ENCODE assay signal across 8 cellular contexts in the genomic region with DNA sequence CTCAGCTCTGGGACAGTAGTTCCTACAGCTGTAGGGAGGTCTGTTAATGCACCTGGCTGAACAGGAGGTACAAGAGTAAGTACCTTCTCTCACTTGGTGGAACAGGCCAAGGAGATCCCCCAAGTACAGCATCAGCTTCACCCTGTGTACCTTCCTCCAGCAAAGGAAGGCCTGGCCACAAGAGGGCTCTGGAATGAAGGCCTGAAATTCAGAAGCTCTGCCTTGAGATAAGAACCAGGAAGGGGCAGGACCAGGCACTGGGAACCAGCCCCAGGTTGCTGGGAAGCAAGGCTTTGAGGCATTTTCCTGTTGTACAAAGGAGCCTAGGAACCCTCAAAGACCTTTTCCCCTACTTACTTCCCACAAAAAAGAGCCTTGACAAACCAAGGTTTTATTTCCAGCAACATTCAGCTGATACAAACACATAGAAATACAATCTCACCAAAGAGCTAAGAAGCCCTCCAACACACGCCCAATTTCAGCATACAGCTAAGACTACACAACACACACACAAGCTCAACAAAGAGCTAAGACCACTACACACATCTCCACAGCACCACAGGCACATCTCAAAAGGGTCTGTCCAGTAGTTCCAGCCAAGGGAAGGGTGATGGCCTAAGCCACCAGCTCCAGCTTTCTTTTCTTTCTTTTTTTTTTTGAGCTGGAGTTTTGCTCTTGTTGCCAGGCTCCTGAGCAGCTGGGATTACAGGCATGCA. TPM values are rescaled to one million over a fixed set of nuclear protein-coding genes. Genes with fewer than 3 reads are reported as not detected.
DNase-seq lines count a peak whose midpoint lies in the region; ATAC-seq, FAIRE-seq and TF ChIP-seq lines count a peak whose summit lies in the region.

No MANE protein-coding gene starts in this region.

- H3K36me3 ChIP-seq in thyroid gland = peaks cover 13 to 26% of the 10 kb centered on the region in 2 donors

- TF ChIP-seq CTCF in A549 (IDR thresholded peaks at IDR 0.05) (peak; percentile 59), thyroid gland (IDR thresholded peaks at IDR 0.05) (peak in 5 of 6 experiments; percentile 23 to 65 (median 46))

- ATAC-seq in A549 (peak; percentile 88 to 92), esophagus mucosa (peak; percentile 52), naive B cell (ENCODE audit: low read depth in 2 of 2) (peak; percentile 91 to 94), GM18519 (IDR thresholded peaks at IDR 0.05; ENCODE audit: low FRiP score, unreplicated experiment) (no peak)

- peak overlapping the region in 4 of 6 donors; percentile 5 to 71 (median 60) for H3K27ac Mint-ChIP-seq in naive B cell

- H3K4me1 ChIP-seq in A549 (peaks cover 28% of the 10 kb centered on the region), thyroid gland (peaks cover 16 to 26% of the 10 kb centered on the region in 2 donors)

- peak; percentile 67 to 69 for TF ChIP-seq RAD21 in A549 (conservative IDR thresholded peaks at IDR 0.05 in 1 of 2, IDR thresholded peaks at IDR 0.05 in 1 of 2)

- no peak for TF ChIP-seq POLR2A in A549 (IDR thresholded peaks at IDR 0.05; ENCODE audit: low read length)
- TF ChIP-seq POLR2A in GM12891 (IDR thresholded peaks at IDR 0.05; ENCODE audit: low read depth, low read length) = no peak
- TF ChIP-seq POLR2A in thyroid gland (IDR thresholded peaks at IDR 0.05) = no peak

- no peaks in the 10 kb centered on the region for H3K27me3 ChIP-seq in thyroid gland

- peaks cover 5 to 10% (median 5%) of the 10 kb centered on the region in 3 donors for H3K4me1 Mint-ChIP-seq in naive B cell

- no peak for TF ChIP-seq EP300 in A549 (IDR thresholded peaks at IDR 0.05)

- H3K4me2 ChIP-seq in A549 = no peak overlapping the region

- CTCF ChIA-PET in A549 (lab: Yijun Ruan, JAX) = interaction anchor here (0.6 to 11.1 kb wide), 30 partner anchors 8 to 195 kb away, joined by 3 to 176 read pairs (median 4); partner anchors contain the start of genes F11R, KLHDC9, TSTD1 and USF1

- POLR2A ChIA-PET in A549 (lab: Yijun Ruan, JAX) = interaction anchor here (0.5 to 2.7 kb wide), 6 partner anchors 16 to 135 kb away, joined by 4 to 16 read pairs (median 8); partner anchors contain the start of genes DEDD, F11R and USF1

- DNase-seq in A549 (ENCODE audit: low read depth in 1 of 2, low spot score in 1 of 2) (peak; percentile 80 to 86), GM12891 (ENCODE audit: insufficient read length, low spot score) (peak; percentile 42), NCI-H460 (ENCODE audit: extremely low read depth, low read depth) (peak; percentile 60), activated T-cell treated with anti-CD3 and anti-CD28 coated beads for 24 hours (ENCODE audit: low read depth) (peak; percentile 37), naive B cell (peak; percentile 25), thyroid gland (peak; percentile 64 to 66)

- H3K36me3 Mint-ChIP-seq in naive B cell = peaks cover 5 to 8% of the 10 kb centered on the region in 2 donors

- H3K27ac ChIP-seq in A549 = peak overlapping the region; percentile 28 to 77; a peak in 4 of 6 replicates
- peak overlapping the region in 2 of 3 donors; percentile 36 to 38 for H3K27ac ChIP-seq in thyroid gland

- H3K9me3 ChIP-seq in A549 = no peaks in the 10 kb centered on the region
- no peaks in the 10 kb centered on the region for H3K9me3 ChIP-seq in thyroid gland

- 94% methylated on average over 1 of the region's 1 CpG for WGBS in A549 (ENCODE audit: missing lambda C conversion rate)
- WGBS in thyroid gland, 2 donors = 67 to 88% methylated on average over 1 of the region's 1 CpG

- H3K4me3 Mint-ChIP-seq in naive B cell = no peak overlapping the region

- FAIRE-seq in A549 (lab: Jason Lieb, UNC) = no peak
- FAIRE-seq in GM12891 (lab: Jason Lieb, UNC) = peak; percentile 52

- no peak overlapping the region for H3K4me3 ChIP-seq in A549
- no peak overlapping the region for H3K4me3 ChIP-seq in thyroid gland (replicated peaks in 1 of 3)

- H3K9me3 Mint-ChIP-seq in naive B cell = no peaks in the 10 kb centered on the region

- intact Hi-C loops in thyroid gland (cut with DNase I) = loop anchor here (5.0 kb wide), 1 partner anchor 100 kb away; the partner anchor contains the start of gene KLHDC9

- H3K27me3 Mint-ChIP-seq in naive B cell = no peaks in the 10 kb centered on the region

TF ChIP-seq in A549, 52 proteins besides CTCF, POLR2A, EP300 and RAD21:
- TF ChIP-seq CHD2 (IDR thresholded peaks at IDR 0.05; ENCODE audit: low read length, partially characterized antibody) = no peak
- peak; percentile 78 for TF ChIP-seq SMC3 (IDR thresholded peaks at IDR 0.05)
- no peak for TF ChIP-seq MAZ (IDR thresholded peaks at IDR 0.05; ENCODE audit: borderline replicate concordance, low read depth, low read length)
- no peak for TF ChIP-seq ESRRA (IDR thresholded peaks at IDR 0.05; ENCODE audit: borderline replicate concordance, low read length)

TF ChIP-seq in GM12891, 5 proteins besides CTCF, POLR2A, EP300 and RAD21:
- TF ChIP-seq PAX5 (IDR thresholded peaks at IDR 0.05; ENCODE audit: insufficient read depth, low read length, severe bottlenecking) = no peak
- 0 out of 2 replicates have a peak, but pooled peaks have one; percentile 20 for TF ChIP-seq POU2F2 (IDR thresholded peaks at IDR 0.05; ENCODE audit: low read depth, low read length)

RNA-seq across cellular contexts. Expression of gene F11R, which starts 23.5 kb away (rescaled TPM):
- polyA plus RNA-seq in A549 (2011; rRNA removed) = 62.0 and 71.0 TPM in 2 replicates
- 20.9 and 27.4 TPM in 2 replicates for polyA plus RNA-seq in A549 (2012; cell fraction: cytosol; rRNA removed)
- 21.1 and 21.8 TPM in 2 replicates for polyA plus RNA-seq in A549 (2012; cell fraction: nucleus; rRNA removed)
- 28.3 to 30.3 TPM (median 29.7 TPM) in 3 replicates for polyA plus RNA-seq in A549 (2017; fragmentation: RNase III; extraction: RNeasy Plus Mini Kit Qiagen cat#74134 plus additional on column Dnase treatment)
- polyA minus RNA-seq in A549 (2011; rRNA and poly(A)+ RNA removed) = 93.5 and 114 TPM in 2 replicates
- 27.8 TPM for polyA plus RNA-seq in GM12891 (2012; ENCODE audit: low read depth, missing spikeins)
- total RNA-seq in NCI-H460 (2014; rRNA removed; shearing (Covaris generic)) = 20.7 and 23.7 TPM in 2 replicates
- polyA plus RNA-seq in NCI-H460 (2014; cell fraction: nucleus; rRNA removed) = 12.4 and 29.5 TPM in 2 replicates
- 137 TPM for total RNA-seq in esophagus mucosa
- 1 to 10 TPM; 5.2 to 9.2 (median 6.7) TPM for polyA plus RNA-seq in naive B cell (ENCODE audit: low read depth in 6 of 6)
- total RNA-seq in thyroid gland = 100 to 1,000 TPM in 2 of 4 donors, 10 to 100 TPM in 2; 80.8 to 122 (median 98.3) TPM

RNA-seq across cellular contexts. Expression of gene TSTD1, which starts 41.3 kb away (rescaled TPM):
- polyA plus RNA-seq in A549 (2011; rRNA removed) (not detected in 2 replicates), A549 (2017; fragmentation: RNase III; extraction: RNeasy Plus Mini Kit Qiagen cat#74134 plus additional on column Dnase treatment) (0.17 to 0.21 TPM (median 0.20 TPM) in 3 replicates), naive B cell (ENCODE audit: low read depth in 6 of 6) (100 to 1,000 TPM; 477 to 790 (median 657) TPM)
- 0.09 and 0.15 TPM in 2 replicates for polyA plus RNA-seq in A549 (2012; cell fraction: cytosol; rRNA removed)
- 0.65 and 2.0 TPM in 2 replicates for polyA plus RNA-seq in A549 (2012; cell fraction: nucleus; rRNA removed)
- 1.2 TPM in 1 of 2 replicates, not detected in the other for polyA minus RNA-seq in A549 (2011; rRNA and poly(A)+ RNA removed)
- 157 TPM for polyA plus RNA-seq in GM12891 (2012; ENCODE audit: low read depth, missing spikeins)
- 29.8 and 37.6 TPM in 2 replicates for total RNA-seq in NCI-H460 (2014; rRNA removed; shearing (Covaris generic))
- 16.8 and 43.8 TPM in 2 replicates for polyA plus RNA-seq in NCI-H460 (2014; cell fraction: nucleus; rRNA removed)
- total RNA-seq in esophagus mucosa (67.9 TPM), thyroid gland (100 to 1,000 TPM; 256 to 466 (median 320) TPM)

RNA-seq across cellular contexts. Expression of gene ITLN2, which starts 42.9 kb away (rescaled TPM):
- polyA plus RNA-seq in A549 (2011; rRNA removed) = 0.13 and 0.30 TPM in 2 replicates
- 0.17 and 0.30 TPM in 2 replicates for polyA plus RNA-seq in A549 (2012; cell fraction: cytosol; rRNA removed)
- polyA plus RNA-seq in A549 (2012; cell fraction: nucleus; rRNA removed) = 0.12 TPM in 1 of 2 replicates, not detected in the other
- polyA plus RNA-seq in A549 (2017; fragmentation: RNase III; extraction: RNeasy Plus Mini Kit Qiagen cat#74134 plus additional on column Dnase treatment) = 0.22 TPM in 1 of 3 replicates, not detected in the others
- 1.0 TPM in 1 of 2 replicates, not detected in the other for polyA minus RNA-seq in A549 (2011; rRNA and poly(A)+ RNA removed)
- not detected for polyA plus RNA-seq in GM12891 (2012; ENCODE audit: low read depth, missing spikeins)
- total RNA-seq in NCI-H460 (2014; rRNA removed; shearing (Covaris generic)) = not detected in 2 replicates
- not detected in 2 replicates for polyA plus RNA-seq in NCI-H460 (2014; cell fraction: nucleus; rRNA removed)
- total RNA-seq in esophagus mucosa = 0.16 TPM
- polyA plus RNA-seq in naive B cell (ENCODE audit: low read depth in 6 of 6) = not detected
- total RNA-seq in thyroid gland = not detected

RNA-seq across cellular contexts. Expression of gene USF1, which starts 48.3 kb away (rescaled TPM):
- 35.5 and 43.5 TPM in 2 replicates for polyA plus RNA-seq in A549 (2011; rRNA removed)
- 38.1 and 42.1 TPM in 2 replicates for polyA plus RNA-seq in A549 (2012; cell fraction: cytosol; rRNA removed)
- polyA plus RNA-seq in A549 (2012; cell fraction: nucleus; rRNA removed) = 126 and 147 TPM in 2 replicates
- polyA plus RNA-seq in A549 (2017; fragmentation: RNase III; extraction: RNeasy Plus Mini Kit Qiagen cat#74134 plus additional on column Dnase treatment) = 49.2 to 60.5 TPM (median 57.4 TPM) in 3 replicates
- polyA minus RNA-seq in A549 (2011; rRNA and poly(A)+ RNA removed) = 108 and 137 TPM in 2 replicates
- polyA plus RNA-seq in GM12891 (2012; ENCODE audit: low read depth, missing spikeins) = 47.6 TPM
- 49.2 and 51.2 TPM in 2 replicates for total RNA-seq in NCI-H460 (2014; rRNA removed; shearing (Covaris generic))
- polyA plus RNA-seq in NCI-H460 (2014; cell fraction: nucleus; rRNA removed) = 109 and 173 TPM in 2 replicates
- total RNA-seq in esophagus mucosa = 25.2 TPM
- polyA plus RNA-seq in naive B cell (ENCODE audit: low read depth in 6 of 6) = 10 to 100 TPM in 3 of 6 donors, 1 to 10 TPM in 3; 4.4 to 23.9 (median 9.7) TPM
- total RNA-seq in thyroid gland = 10 to 100 TPM; 56.0 to 71.0 (median 70.3) TPM

Comparison
In these comparisons a context has a peak if more than half of its experiments do, and no peak if none do; other contexts are left out.
1. DNase-seq: peak in every context shown above with its lines; median percentile 83 in A549; 65 in thyroid gland; 60 in NCI-H460; 42 in GM12891; 37 in activated T-cell treated with anti-CD3 and anti-CD28 coated beads for 24 hours; 25 in naive B cell.